Comparison of ENCODE assay signal across 8 cellular contexts in the genomic region with DNA sequence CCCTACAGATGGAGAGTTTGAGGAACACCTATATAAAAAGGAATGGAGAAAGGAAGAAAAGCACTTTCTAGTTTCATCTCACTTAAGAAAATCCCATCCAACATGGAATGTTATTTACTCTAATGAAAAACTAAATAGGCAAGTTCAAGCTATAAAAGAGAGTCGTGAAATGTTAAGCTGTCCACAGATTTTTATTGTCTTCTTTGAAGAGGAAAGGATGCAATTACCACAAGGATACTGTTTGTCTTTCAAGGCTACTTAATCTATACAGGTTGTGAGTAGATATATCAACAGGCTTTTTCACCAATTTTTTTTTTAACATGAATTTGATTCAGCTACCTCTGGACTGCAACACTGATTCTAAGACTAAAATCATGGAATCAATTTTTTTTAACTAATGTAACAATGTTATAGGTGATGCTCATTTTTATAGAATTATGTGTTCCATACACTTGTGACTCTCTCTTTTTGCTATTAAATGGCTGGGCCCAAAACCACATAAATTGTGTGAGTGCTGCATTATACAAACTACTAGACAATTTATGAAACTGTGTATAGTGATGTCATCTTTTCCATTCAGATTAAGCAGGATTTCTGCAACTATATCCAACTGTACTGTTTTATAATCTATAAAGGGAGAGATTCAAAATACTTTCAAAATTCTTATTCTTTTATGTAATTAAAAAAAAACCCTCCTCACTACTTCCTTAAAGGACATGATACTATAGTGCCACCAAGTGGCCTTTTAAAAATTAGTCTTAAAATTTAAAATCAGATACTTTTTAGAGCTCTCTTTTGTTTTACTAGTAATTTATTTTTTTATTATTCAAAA. TPM values are rescaled to one million over a fixed set of nuclear protein-coding genes. Genes with fewer than 3 reads are reported as not detected.
A peak's percentile ranks its signal among the peaks of the same experiment; 100 is the strongest.
DNase-seq lines count a peak whose midpoint lies in the region; TF ChIP-seq lines count a peak whose summit lies in the region.

No MANE protein-coding gene starts in this region.

- H3K79me2 ChIP-seq in KMS-11 (ENCODE audit: insufficient read depth, low read depth) = no peaks in the 10 kb centered on the region

- H2AFZ ChIP-seq in KMS-11 (ENCODE audit: low read depth) = no peak overlapping the region

- no peak overlapping the region for H3K27ac ChIP-seq in KMS-11
- H3K27ac ChIP-seq in esophagus squamous epithelium = peak overlapping the region in 1 of 4 donors; percentile 45
- H3K27ac ChIP-seq in testis = no peak overlapping the region

- H3K4me3 ChIP-seq in KMS-11 (IDR thresholded peaks at IDR 0.05; ENCODE audit: insufficient read depth, low read depth, low read length) = no peak overlapping the region
- H3K4me3 ChIP-seq in esophagus squamous epithelium = no peak overlapping the region
- no peak overlapping the region for H3K4me3 ChIP-seq in testis

- TF ChIP-seq CTCF in CD14-positive monocyte (IDR thresholded peaks at IDR 0.05) (peak; percentile 81), KMS-11 (conservative IDR thresholded peaks at IDR 0.05; ENCODE audit: low read depth, low read length) (peak; percentile 51; the same call in 1 of the 2 replicates), esophagus squamous epithelium (IDR thresholded peaks at IDR 0.05) (peak in 4 of 6 experiments; percentile 14 to 60 (median 46)), testis (IDR thresholded peaks at IDR 0.05) (peak in 1 of 3 experiments; percentile 58)

- H3K27ac Mint-ChIP-seq in CD14-positive monocyte = no peak overlapping the region

- H3K27me3 Mint-ChIP-seq in CD14-positive monocyte (ENCODE audit: low read depth in 3 of 3) = peaks cover 0 to 1% (median 0%) of the 10 kb centered on the region in 3 donors

- peaks cover 46 to 65% of the 10 kb centered on the region in 2 donors for H3K36me3 Mint-ChIP-seq in CD14-positive monocyte

- H3K9me3 Mint-ChIP-seq in CD14-positive monocyte = no peaks in the 10 kb centered on the region

- no peak for DNase-seq in CD14-positive monocyte (ENCODE audit: low spot score)
- peak; percentile 37 for DNase-seq in RPMI8226
- DNase-seq in esophagus squamous epithelium (lab: John Stamatoyannopoulos, UW) = no peak
- DNase-seq in pons (ENCODE audit: low spot score) = peak; percentile 48
- DNase-seq in T1000 (lab: John Stamatoyannopoulos, UW) = no peak
- no peak for DNase-seq in testis
- DNase-seq in stimulated activated CD4-positive, alpha-beta T cell treated with anti-CD3 and anti-CD28 coated beads, Interleukin-12 subunit alpha, Interleukin-12 subunit beta, amount 100 ng/mL, for 4 hours = no peak

- H3K4me1 ChIP-seq in KMS-11 (ENCODE audit: low read depth, poor library complexity, severe bottlenecking) = peaks cover 59% of the 10 kb centered on the region
- H3K4me1 ChIP-seq in esophagus squamous epithelium = peaks cover 0 to 7% (median 0%) of the 10 kb centered on the region in 3 donors
- no peaks in the 10 kb centered on the region for H3K4me1 ChIP-seq in testis

- H3K4me3 Mint-ChIP-seq in CD14-positive monocyte = no peak overlapping the region

- H3K4me2 ChIP-seq in KMS-11 = 0 out of 2 replicates have a peak overlapping the region, but pooled peaks have one; percentile 41

- WGBS in esophagus squamous epithelium, 2 donors = 83 to 88% methylated on average over 1 of the region's 1 CpG
- 46 to 71% methylated on average over 1 of the region's 1 CpG for WGBS in testis, 2 donors

- no peaks in the 10 kb centered on the region for H3K9me3 ChIP-seq in esophagus squamous epithelium
- H3K9me3 ChIP-seq in testis = no peaks in the 10 kb centered on the region

- no peaks in the 10 kb centered on the region; the same call in 1 of the 2 replicates for H3K36me3 ChIP-seq in KMS-11 (ENCODE audit: insufficient read depth)
- peaks cover 0 to 61% (median 3%) of the 10 kb centered on the region in 3 donors for H3K36me3 ChIP-seq in esophagus squamous epithelium
- no peaks in the 10 kb centered on the region for H3K36me3 ChIP-seq in testis (ENCODE audit: low read depth, missing control alignments)

- no peaks in the 10 kb centered on the region for H4K20me1 ChIP-seq in KMS-11 (ENCODE audit: insufficient read depth)

- no peak overlapping the region for H3K9ac ChIP-seq in KMS-11

- no peaks in the 10 kb centered on the region for H3K27me3 ChIP-seq in KMS-11 (ENCODE audit: insufficient read depth, low read depth)
- no peaks in the 10 kb centered on the region for H3K27me3 ChIP-seq in esophagus squamous epithelium
- no peaks in the 10 kb centered on the region for H3K27me3 ChIP-seq in testis

- no peak for TF ChIP-seq POLR2A in esophagus squamous epithelium (IDR thresholded peaks at IDR 0.05)
- TF ChIP-seq POLR2A in testis (IDR thresholded peaks at IDR 0.05) = no peak

- intact Hi-C loops in CD14-positive monocyte (cut with micrococcal nuclease) = loop anchor here (10.0 kb wide), 1 partner anchor 291 kb away; a partner anchor contains a TSS
- intact Hi-C loops in esophagus squamous epithelium (cut with DNase I) = loop anchor here (10.0 kb wide), 1 partner anchor 281 kb away; a partner anchor contains a TSS
- intact Hi-C loops in testis (cut with DNase I; ENCODE audit: low total_unique reads) = no loop called here

- H3K4me1 Mint-ChIP-seq in CD14-positive monocyte = no peaks in the 10 kb centered on the region

RNA-seq across cellular contexts. Expression of a gene that starts 26.7 kb away (rescaled TPM):
- polyA plus RNA-seq in CD14-positive monocyte = 1 to 10 TPM; 1.8 to 2.1 TPM
- 10 to 100 TPM; 19.3 to 80.7 (median 39.1) TPM for total RNA-seq in esophagus squamous epithelium
- total RNA-seq in testis = 1 to 10 TPM; 3.7 TPM
- polyA plus RNA-seq in testis (ENCODE audit: insufficient read depth, low read depth, low replicate concordance) = 2.7 TPM

Comparison
In these comparisons a context has a peak if more than half of its experiments do, and no peak if none do; other contexts are left out.
1. DNase-seq: peak in RPMI8226 (single experiment) and pons (single experiment); none in CD14-positive monocyte (single experiment), esophagus squamous epithelium (single experiment), T1000 (single experiment), testis (single experiment) and stimulated activated CD4-positive, alpha-beta T cell treated with anti-CD3 and anti-CD28 coated beads, Interleukin-12 subunit alpha, Interleukin-12 subunit beta, amount 100 ng/mL, for 4 hours (single experiment).
2. RNA of a gene that starts 26.7 kb away (total RNA-seq): 19.3 to 80.7 TPM in esophagus squamous epithelium; 3.7 TPM in testis; every median in the first group is over 4 times any median in the second.